In the genomic region with DNA sequence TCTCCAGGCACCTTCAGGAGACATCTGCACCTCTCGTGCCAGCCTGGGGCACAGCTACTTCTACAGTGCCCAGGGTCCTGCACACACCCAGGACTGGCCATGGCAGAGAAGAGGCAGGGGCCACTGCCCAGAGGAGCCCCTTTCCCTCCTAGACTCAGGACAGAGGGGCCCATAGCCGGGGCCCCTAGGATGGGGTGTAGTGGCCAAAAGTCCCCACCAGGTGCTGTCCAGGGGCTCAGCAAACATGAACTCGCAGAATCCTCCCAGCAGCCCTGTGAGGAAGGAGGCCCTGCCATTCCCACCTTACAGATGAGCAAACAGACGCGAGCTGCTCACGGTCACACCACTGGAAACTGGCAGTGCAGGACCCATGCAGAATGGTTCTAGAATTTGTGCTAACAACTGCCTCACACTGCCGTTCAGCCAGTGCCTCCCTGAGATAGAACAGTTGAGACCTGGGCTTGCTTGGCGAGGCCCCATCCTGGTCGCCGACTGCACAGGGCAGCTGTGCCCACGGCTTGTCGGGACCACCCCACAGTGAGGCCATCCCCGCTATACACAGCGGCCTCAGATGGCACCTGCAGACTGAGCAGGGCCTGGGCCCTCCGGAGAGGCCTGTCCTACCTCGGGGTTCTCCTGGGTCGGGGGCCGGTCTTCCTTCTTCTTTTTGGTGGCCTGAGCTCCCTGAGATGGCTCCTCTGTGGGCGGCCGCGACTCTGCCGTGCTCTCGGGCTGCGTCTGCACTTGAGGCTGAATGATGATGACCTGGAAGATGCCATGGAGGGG, we compare ENCODE assay signal across 14 cellular contexts.
"Had no signal": no experiment of that assay in that cellular context is flagged by ENCODE, and none has a peak within 500 bp of the region (broad histone marks: within the 10 kb centered on the region; RNA-seq: fewer than 3 reads in every experiment).

No MANE protein-coding gene starts in this region.

- H3K4me3 ChIP-seq: cardiac muscle cell, thoracic aorta had no signal

- H3K36me3 ChIP-seq: cardiac muscle cell, thoracic aorta had no signal

- FAIRE-seq: TTC549 had no signal

- ATAC-seq: activated CD4-positive, CD25-positive, alpha-beta regulatory T cell treated with anti-CD3 and anti-CD28 coated beads, Interleukin-2, amount 50 U/mL, for 24 hours; effector memory CD8-positive, alpha-beta T cell; natural killer cell; stimulated activated naive CD8-positive, alpha-beta T cell treated with anti-CD3 and anti-CD28 coated beads, Interleukin-15, amount 100 ng/mL, for 72 hours had no signal

- H3K9me3 ChIP-seq: thoracic aorta had no signal

- DNase-seq: activated CD4-positive, alpha-beta T cell treated with anti-CD3 and anti-CD28 coated beads, Interleukin-2, amount 50 U/mL, for 48 hours; effector memory CD8-positive, alpha-beta T cell; erythroblast; hypothalamus; immature natural killer cell; natural killer cell; occipital lobe; stimulated activated CD4-positive, alpha-beta T cell treated with anti-CD3 and anti-CD28 coated beads, Interleukin-4, amount 100 ng/mL, for 4 hours; stimulated activated naive CD8-positive, alpha-beta T cell treated with anti-CD3 and anti-CD28 coated beads, Interleukin-15, amount 100 ng/mL, for 72 hours; T-helper 2 cell had no signal

- H3K27me3 ChIP-seq: cardiac muscle cell had no signal

- H3K27ac ChIP-seq: cardiac muscle cell, thoracic aorta had no signal
